In genomic region chr16:25111403-25112166, GRCh38 we compare ENCODE assay signal across 8 cellular contexts.
DNase-seq lines count a peak whose midpoint lies in the region; ATAC-seq, FAIRE-seq and TF ChIP-seq lines count a peak whose summit lies in the region.

TSS of gene LCMT1 (plus strand) at chr16:25111742. CDS start at chr16:25111884, 142 bp downstream.

- DNase-seq in AG09319 (ENCODE audit: extremely low read depth, low read depth): peak; percentile 90
- peak; percentile 91 for DNase-seq in NCI-H446 treated with DMSO at 0.1 percent for 48 hours (lab: John Stamatoyannopoulos, UW)
- peak; percentile 99 for DNase-seq in cerebellar cortex (ENCODE audit: low spot score)
- peak; percentile 84 for DNase-seq in stimulated activated CD4-positive, alpha-beta T cell treated with anti-CD3 and anti-CD28 coated beads, Interleukin-12 subunit alpha, Interleukin-12 subunit beta, amount 100 ng/mL, for 4 hours

- ATAC-seq in GM19035 (IDR thresholded peaks at IDR 0.05; ENCODE audit: unreplicated experiment) (peak; percentile 93), HG03354 (IDR thresholded peaks at IDR 0.05; ENCODE audit: poor library complexity, severe bottlenecking, unreplicated experiment) (peak; percentile 93)
- ATAC-seq in activated CD4-positive, CD25-positive, alpha-beta regulatory T cell treated with anti-CD3 and anti-CD28 coated beads, Interleukin-2, amount 50 U/mL, for 24 hours: peak; percentile 89

- FAIRE-seq in islet of Langerhans (lab: Jason Lieb, UNC): peak; percentile 92

- TF ChIP-seq CTCF in AG09319 (IDR thresholded peaks at IDR 0.05; ENCODE audit: low read depth, low read length): no peak; the same call in 1 of the 2 replicates

Comparison
In these comparisons a context has a peak if more than half of its experiments do, and no peak if none do; other contexts are left out.
1. Peak in every context shown above with its lines: DNase-seq and ATAC-seq.